15 cellular contexts compared by ENCODE assay signal in the genomic region with DNA sequence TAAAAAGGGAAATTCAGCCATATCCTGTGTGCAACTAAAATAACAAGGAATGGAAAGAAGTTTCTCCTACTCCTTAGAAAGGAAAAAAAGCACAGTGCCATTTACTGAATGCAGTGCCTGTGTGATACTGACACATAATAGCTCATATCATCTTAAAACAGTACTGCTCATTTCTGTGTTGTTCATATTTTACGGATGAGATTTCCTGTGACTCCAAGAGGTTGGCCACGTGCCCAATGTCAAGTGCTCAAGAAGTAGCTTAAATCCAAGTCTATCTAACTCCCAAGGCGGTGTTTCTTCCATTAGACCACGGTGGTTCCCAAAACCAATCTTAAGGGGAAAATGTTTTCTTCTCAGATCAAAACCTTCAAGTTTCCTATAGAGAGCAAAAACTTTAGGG. TPM values are rescaled to one million over a fixed set of nuclear protein-coding genes. Genes with fewer than 3 reads are reported as not detected.
A peak's percentile ranks its signal among the peaks of the same experiment; 100 is the strongest.
DNase-seq lines count a peak whose midpoint lies in the region; ATAC-seq and TF ChIP-seq lines count a peak whose summit lies in the region.
"Had no signal": no experiment of that assay in that cellular context is flagged by ENCODE, and none has a peak within 500 bp of the region (broad histone marks: within the 10 kb centered on the region; RNA-seq: fewer than 3 reads in every experiment).

No MANE protein-coding gene starts in this region.

- ATAC-seq in left lung = peak; percentile 67
- no peak for ATAC-seq in GM19395 (IDR thresholded peaks at IDR 0.05; ENCODE audit: unreplicated experiment)
- ATAC-seq in GM21619 (IDR thresholded peaks at IDR 0.05; ENCODE audit: unreplicated experiment) = no peak
- ATAC-seq in GM21381 (IDR thresholded peaks at IDR 0.05; ENCODE audit: unreplicated experiment) = no peak
- ATAC-seq: left colon had no signal

- H3K4me1 ChIP-seq in left lung = peaks cover 5 to 7% of the 10 kb centered on the region in 2 donors

- DNase-seq in BJ (ENCODE audit: low read depth) = peak; percentile 9
- peak; percentile 85 for DNase-seq in LHCN-M2 (ENCODE audit: low read depth)
- DNase-seq in astrocyte of the hippocampus (ENCODE audit: low read depth, low spot score) = peak; percentile 57
- DNase-seq in left lung = peak in 1 of 2 donors; percentile 55
- no peak for DNase-seq in NCI-H187 (lab: John Stamatoyannopoulos, UW)
- DNase-seq: activated CD4-positive, alpha-beta T cell treated with anti-CD3 and anti-CD28 coated beads, Interleukin-2, amount 10 ng/mL, durations not matched to agents 7 days and 5 days; activated effector memory CD4-positive, alpha-beta T cell treated with Interleukin-2 at 50 U/mL for 16 hours; NCI-H1105 treated with DMSO at 0.1 percent for 48 hours; stimulated activated CD4-positive, alpha-beta T cell treated with anti-CD3 and anti-CD28 coated beads, Interleukin-15, amount 100 ng/mL, for 24 hours had no signal

- H3K9me3 ChIP-seq in left lung = no peaks in the 10 kb centered on the region
- H3K9me3 ChIP-seq: esophagus muscularis mucosa had no signal

- intact Hi-C loops in left lung (cut with DNase I) = no loop called here

- no peak overlapping the region for H3K27ac ChIP-seq in left lung
- H3K27ac ChIP-seq: C4-2B, esophagus muscularis mucosa had no signal

- POLR2A ChIA-PET in BJ (lab: Charles Lee) = no interaction called here

- CTCF ChIA-PET in BJ (lab: Yijun Ruan, JAX) = interaction anchor here (0.9 kb wide), 1 partner anchor 21 kb away, joined by 3 read pairs; no protein-coding TSS in a partner anchor

- no peaks in the 10 kb centered on the region for H3K36me3 ChIP-seq in BJ (ENCODE audit: control insufficient read depth, insufficient read depth, low read length)
- H3K36me3 ChIP-seq in left lung = no peaks in the 10 kb centered on the region
- H3K36me3 ChIP-seq: esophagus muscularis mucosa had no signal

- no peak for TF ChIP-seq CTCF in BJ (IDR thresholded peaks at IDR 0.05; ENCODE audit: insufficient read depth, low read depth, low read length)
- TF ChIP-seq CTCF in left lung (IDR thresholded peaks at IDR 0.05) = no peak

- H3K4me3 ChIP-seq in BJ (ENCODE audit: low read depth, low read length) (no peak overlapping the region), left lung (no peak overlapping the region)
- H3K4me3 ChIP-seq: esophagus muscularis mucosa had no signal

- H3K27me3 ChIP-seq in BJ (ENCODE audit: control insufficient read depth, insufficient read depth, low read length) (peaks cover 3% of the 10 kb centered on the region; the same call in 1 of the 2 replicates), left lung (no peaks in the 10 kb centered on the region)
- H3K27me3 ChIP-seq: esophagus muscularis mucosa had no signal

RNA-seq across cellular contexts. Expression of a gene that starts 20.0 kb away (rescaled TPM):
- polyA plus RNA-seq in BJ (2011; rRNA removed) = 0.36 and 0.45 TPM in 2 replicates
- polyA minus RNA-seq in BJ (2011; rRNA and poly(A)+ RNA removed) = 0.38 and 0.51 TPM in 2 replicates
- total RNA-seq in LHCN-M2 (2014; rRNA removed) (0.38 and 0.75 TPM in 2 replicates), left lung (10 to 100 TPM; 10.7 to 13.1 TPM)
- 0.60 TPM for polyA plus RNA-seq in LHCN-M2 (2012)

Comparison
In these comparisons a context has a peak if more than half of its experiments do, and no peak if none do; other contexts are left out.
1. DNase-seq: peak in BJ (single experiment), LHCN-M2 (single experiment) and astrocyte of the hippocampus (single experiment); none in NCI-H187 (0 of 2).